Comparison of ENCODE assay signal across 29 cellular contexts in genomic region chr6:123565529-123565928, GRCh38.
"Had no signal": no experiment of that assay in that cellular context is flagged by ENCODE, and none has a peak within 500 bp of the region (broad histone marks: within the 10 kb centered on the region; RNA-seq: fewer than 3 reads in every experiment).

No MANE protein-coding gene starts in this region.

- H3K27ac ChIP-seq: colonic mucosa, epithelial cell of prostate, gastroesophageal sphincter, heart right ventricle, left lung, prostate gland, skin epidermis, spleen, testis, tibial artery had no signal

- H3K27me3 ChIP-seq: colonic mucosa, gastroesophageal sphincter, heart right ventricle, left lung, spleen, testis, tibial artery had no signal

- H3K9me3 ChIP-seq: colonic mucosa, gastroesophageal sphincter, heart right ventricle, left lung, mucosa of descending colon, prostate gland, spleen, testis, tibial artery had no signal

- H3K4me3 ChIP-seq: colonic mucosa, gastroesophageal sphincter, heart right ventricle, left lung, mucosa of descending colon, prostate gland, skin epidermis, spleen, testis, tibial artery had no signal

- H3K27ac Mint-ChIP-seq: dendritic cell treated with granulocyte-macrophage colony-stimulating factor and Interleukin-4, amounts not matched to agents 40 ng/mL and 50 ng/mL, for 4 days; endodermal cell; mesothelial cell of epicardium; naive B cell; natural killer cell treated with Interleukin-12 subunit alpha and Interleukin-12 subunit beta and Interleukin-15 and Interleukin-18, amount 100 ng/mL, for 72 hours; stimulated activated memory B cell treated with anti-CD40 and anti-IgM and Interleukin-4, amounts not matched to agents 10 μg/mL and 1 μg/mL and 100 μg/mL, for 72 hours; type B pancreatic cell had no signal

- DNase-seq: colonic mucosa; effector CD8-positive, alpha-beta T cell; endodermal cell; foreskin fibroblast; heart right ventricle; hippocampal formation; left cardiac atrium; left lung; mesenchymal stem cell; mucosa of descending colon; naive B cell; nucleus accumbens; right cardiac atrium; spleen; stimulated activated CD4-positive, alpha-beta T cell treated with anti-CD3 and anti-CD28 coated beads, Interleukin-4, amount 100 ng/mL, for 4 hours; stimulated activated naive CD8-positive, alpha-beta T cell treated with anti-CD3 and anti-CD28 coated beads, Interleukin-15, Interleukin-2, amounts not matched to agents 100 U/mL and 50 U/mL, for 24 hours; substantia nigra; testis; tibial artery had no signal

- ATAC-seq: esophagus mucosa; gastroesophageal sphincter; heart right ventricle; left cardiac atrium; left lung; mucosa of descending colon; natural killer cell treated with Interleukin-12 subunit alpha and Interleukin-12 subunit beta and Interleukin-15 and Interleukin-18, amount 100 ng/mL, for 72 hours; right cardiac atrium; stimulated activated memory B cell treated with anti-CD40 and anti-IgM and Interleukin-4, amounts not matched to agents 10 μg/mL and 1 μg/mL and 100 μg/mL, for 72 hours; stimulated activated naive CD8-positive, alpha-beta T cell treated with anti-CD3 and anti-CD28 coated beads, Interleukin-15, Interleukin-2, amounts not matched to agents 100 U/mL and 50 U/mL, for 24 hours had no signal

- H3K4me1 ChIP-seq: colonic mucosa, gastroesophageal sphincter, left lung, prostate gland, spleen, testis had no signal

- H3K4me3 Mint-ChIP-seq: dendritic cell treated with granulocyte-macrophage colony-stimulating factor and Interleukin-4, amounts not matched to agents 40 ng/mL and 50 ng/mL, for 4 days; endodermal cell; mesothelial cell of epicardium; naive B cell; natural killer cell treated with Interleukin-12 subunit alpha and Interleukin-12 subunit beta and Interleukin-15 and Interleukin-18, amount 100 ng/mL, for 72 hours; stimulated activated memory B cell treated with anti-CD40 and anti-IgM and Interleukin-4, amounts not matched to agents 10 μg/mL and 1 μg/mL and 100 μg/mL, for 72 hours; type B pancreatic cell had no signal

- H3K27me3 Mint-ChIP-seq: dendritic cell treated with granulocyte-macrophage colony-stimulating factor and Interleukin-4, amounts not matched to agents 40 ng/mL and 50 ng/mL, for 4 days; naive B cell; natural killer cell treated with Interleukin-12 subunit alpha and Interleukin-12 subunit beta and Interleukin-15 and Interleukin-18, amount 100 ng/mL, for 72 hours; stimulated activated memory B cell treated with anti-CD40 and anti-IgM and Interleukin-4, amounts not matched to agents 10 μg/mL and 1 μg/mL and 100 μg/mL, for 72 hours had no signal

- H3K4me1 Mint-ChIP-seq: naive B cell; stimulated activated memory B cell treated with anti-CD40 and anti-IgM and Interleukin-4, amounts not matched to agents 10 μg/mL and 1 μg/mL and 100 μg/mL, for 72 hours had no signal

- H3K36me3 ChIP-seq: colonic mucosa, gastroesophageal sphincter, left lung, prostate gland, spleen, tibial artery had no signal

- H3K9me3 Mint-ChIP-seq: endodermal cell, type B pancreatic cell had no signal

- H3K36me3 Mint-ChIP-seq: mesothelial cell of epicardium; naive B cell; natural killer cell treated with Interleukin-12 subunit alpha and Interleukin-12 subunit beta and Interleukin-15 and Interleukin-18, amount 100 ng/mL, for 72 hours; stimulated activated memory B cell treated with anti-CD40 and anti-IgM and Interleukin-4, amounts not matched to agents 10 μg/mL and 1 μg/mL and 100 μg/mL, for 72 hours; type B pancreatic cell had no signal
